Comparison of ENCODE assay signal across 29 cellular contexts in the genomic region with DNA sequence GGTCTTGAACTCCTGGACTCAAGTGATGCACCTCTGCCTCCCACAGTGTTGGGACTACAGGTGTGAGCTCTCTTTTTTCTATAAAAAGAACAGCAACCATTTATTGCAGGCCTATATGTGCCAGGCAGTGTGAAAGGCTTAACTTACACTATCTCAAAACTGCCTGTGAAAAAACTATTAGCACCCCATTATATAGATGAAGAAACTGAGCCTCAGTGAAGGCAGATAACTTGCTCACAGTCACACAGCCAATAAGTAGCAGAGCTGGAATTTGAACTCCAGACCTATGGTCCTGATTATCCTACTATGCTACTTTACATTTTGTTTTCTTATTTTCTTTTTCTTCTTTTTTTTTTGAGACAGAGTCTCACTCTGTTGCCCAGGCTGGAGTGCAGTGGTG.
"Had no signal": no experiment of that assay in that cellular context is flagged by ENCODE, and none has a peak within 500 bp of the region (broad histone marks: within the 10 kb centered on the region; RNA-seq: fewer than 3 reads in every experiment).

No MANE protein-coding gene starts in this region.

- ATAC-seq: activated naive CD4-positive, alpha-beta T cell treated with anti-CD3 and anti-CD28 coated beads, Interleukin-2, amount 50 U/mL, for 72 hours; activated T-cell treated with anti-CD3 and anti-CD28 coated beads, Interleukin-2, amount 50 U/mL, for 72 hours; gastroesophageal sphincter; heart right ventricle had no signal

- H3K36me3 ChIP-seq: breast epithelium, colonic mucosa had no signal

- DNase-seq: activated CD4-positive, alpha-beta memory T cell treated with anti-CD3 and anti-CD28 coated beads, Interleukin-2, amount 10 ng/mL, durations not matched to agents 7 days and 5 days; activated CD4-positive, alpha-beta T cell treated with anti-CD3 and anti-CD28 coated beads for 1 hour; activated CD4-positive, alpha-beta T cell treated with anti-CD3 and anti-CD28 coated beads for 4 hours; activated CD4-positive, alpha-beta T cell treated with anti-CD3 and anti-CD28 coated beads, Interleukin-2, amount 10 ng/mL, durations not matched to agents 7 days and 5 days; activated CD4-positive, alpha-beta T cell treated with anti-CD3 and anti-CD28 coated beads, Interleukin-2, amount 50 U/mL, for 4 hours; activated CD8-positive, alpha-beta memory T cell treated with anti-CD3 and anti-CD28 coated beads, Interleukin-2, amount 50 U/mL, for 48 hours; activated gamma-delta T cell; activated naive CD4-positive, alpha-beta T cell; activated naive CD4-positive, alpha-beta T cell treated with anti-CD3 and anti-CD28 coated beads, Interleukin-2, amount 10 ng/mL, durations not matched to agents 7 days and 5 days; activated naive CD8-positive, alpha-beta T cell treated with anti-CD3 and anti-CD28 coated beads, Interleukin-2, amount 10 ng/mL, durations not matched to agents 7 days and 5 days; activated T-cell treated with anti-CD3 and anti-CD28 coated beads for 4 hours; activated T-cell treated with anti-CD3 and anti-CD28 coated beads, Interleukin-2, amount 50 U/mL, for 24 hours; activated T-cell treated with anti-CD3 and anti-CD28 coated beads, Interleukin-2, amount 50 U/mL, for 72 hours; central memory CD4-positive, alpha-beta T cell; cerebellar nuclear complex; colonic mucosa; effector CD8-positive, alpha-beta T cell; esophagus squamous epithelium; foreskin melanocyte; heart right ventricle; T-helper 2 cell had no signal

- H3K27ac ChIP-seq: ascending aorta, breast epithelium, cardiac muscle cell, colonic mucosa, epithelial cell of prostate, esophagus squamous epithelium, gastroesophageal sphincter, heart right ventricle had no signal

- H3K27me3 ChIP-seq: ascending aorta, breast epithelium, cardiac muscle cell, colonic mucosa, esophagus squamous epithelium, gastroesophageal sphincter, heart right ventricle had no signal

- FAIRE-seq: endometrium, endothelial cell of umbilical vein had no signal

- H3K9me3 ChIP-seq: ascending aorta, breast epithelium, colonic mucosa, esophagus squamous epithelium, gastroesophageal sphincter, heart right ventricle had no signal

- H3K4me1 ChIP-seq: ascending aorta, breast epithelium, colonic mucosa, esophagus squamous epithelium had no signal

- H3K4me3 ChIP-seq: ascending aorta, breast epithelium, cardiac muscle cell, colonic mucosa, esophagus squamous epithelium, gastroesophageal sphincter, heart right ventricle had no signal
